ENCODE assay signal across 1 cellular context in genomic region chr2:109582928-109583895, GRCh38.
TF ChIP-seq lines count a peak whose summit lies in the region.

No MANE protein-coding gene starts in this region.

TF ChIP-seq in SK-N-SH, 30 proteins besides CTCF, POLR2A, EP300 and RAD21 (continued from another document):
- TF ChIP-seq PBX3 (IDR thresholded peaks at IDR 0.05) (no peak), TEAD4 (IDR thresholded peaks at IDR 0.05; ENCODE audit: borderline replicate concordance, insufficient read depth) (no peak), TCF12 (IDR thresholded peaks at IDR 0.05) (no peak), ZBTB33 (IDR thresholded peaks at IDR 0.05; ENCODE audit: borderline replicate concordance, low read depth) (no peak), GATA2 (CRISPR knock-in tag; IDR thresholded peaks at IDR 0.05) (no peak), USF2 (IDR thresholded peaks at IDR 0.05; ENCODE audit: borderline replicate concordance, low read depth, low read length) (no peak), MAX (IDR thresholded peaks at IDR 0.05; ENCODE audit: low read depth) (no peak)
